15 cellular contexts compared by ENCODE assay signal in genomic region chr12:120242971-120243699, GRCh38. TPM values are rescaled to one million over a fixed set of nuclear protein-coding genes. Genes with fewer than 3 reads are reported as not detected.
DNase-seq lines count a peak whose midpoint lies in the region; ATAC-seq and TF ChIP-seq lines count a peak whose summit lies in the region.
"Had no signal": no experiment of that assay in that cellular context is flagged by ENCODE, and none has a peak within 500 bp of the region (broad histone marks: within the 10 kb centered on the region; RNA-seq: fewer than 3 reads in every experiment).

No MANE protein-coding gene starts in this region.

- H3K4me1 Mint-ChIP-seq in activated T-cell treated with anti-CD3 and anti-CD28 coated beads, Interleukin-2, amount 50 U/mL, for 72 hours (ENCODE audit: low read depth): peaks cover 48% of the 10 kb centered on the region

- H3K36me3 Mint-ChIP-seq in activated T-cell treated with anti-CD3 and anti-CD28 coated beads, Interleukin-2, amount 50 U/mL, for 72 hours (ENCODE audit: insufficient read depth in 2 of 2): peaks cover 0 to 1% of the 10 kb centered on the region in 2 donors

- no peak overlapping the region for H3K4me3 Mint-ChIP-seq in activated T-cell treated with anti-CD3 and anti-CD28 coated beads, Interleukin-2, amount 50 U/mL, for 72 hours

- TF ChIP-seq CTCF in fibroblast of villous mesenchyme (IDR thresholded peaks at IDR 0.05; ENCODE audit: insufficient read depth, low read depth, low read length): no peak

- peaks cover 62 to 76% (median 70%) of the 10 kb centered on the region in 3 donors for H3K4me1 ChIP-seq in skeletal muscle tissue (ENCODE audit: control insufficient read depth in 3 of 3, insufficient read depth in 3 of 3, low read length in 3 of 3)

- H3K36me3 ChIP-seq in skeletal muscle tissue (ENCODE audit: control insufficient read depth in 3 of 3, insufficient read depth in 3 of 3, low read length in 3 of 3): peaks cover 0 to 3% (median 0%) of the 10 kb centered on the region in 3 donors
- H3K36me3 ChIP-seq: pancreas had no signal

- DNase-seq in activated T-cell treated with anti-CD3 and anti-CD28 coated beads, Interleukin-2, amount 50 U/mL, for 72 hours: no peak
- DNase-seq in activated T-cell treated with anti-CD3 and anti-CD28 coated beads for 4 hours: no peak
- peak; percentile 67 for DNase-seq in fibroblast of villous mesenchyme (ENCODE audit: low read depth)
- no peak for DNase-seq in caudate nucleus (lab: John Stamatoyannopoulos, UW)
- DNase-seq: activated CD4-positive, alpha-beta T cell treated with anti-CD3 and anti-CD28 coated beads, Interleukin-2, amount 50 U/mL, for 1 hour; activated naive CD4-positive, alpha-beta T cell treated with anti-CD3 and anti-CD28 coated beads, Interleukin-2, amount 50 U/mL, for 16 hours; foreskin keratinocyte; HCEC 1CT; KBM-7; kidney glomerular epithelial cell; stomach had no signal

- peak overlapping the region; percentile 74 for H3K27ac ChIP-seq in skeletal muscle tissue (ENCODE audit: low read depth, low read length)
- H3K27ac ChIP-seq in caudate nucleus (ENCODE audit: low read depth, low read length): no peak overlapping the region
- H3K27ac ChIP-seq: foreskin keratinocyte, pancreas had no signal

- no peaks in the 10 kb centered on the region for H3K9me3 ChIP-seq in skeletal muscle tissue (ENCODE audit: control insufficient read depth in 3 of 3, low read length in 3 of 3)
- H3K9me3 ChIP-seq: A549, pancreas, stomach had no signal

- no peak overlapping the region for H3K4me3 ChIP-seq in fibroblast of villous mesenchyme (ENCODE audit: low read depth, low read length)
- H3K4me3 ChIP-seq in skeletal muscle tissue (ENCODE audit: low read length in 3 of 3): no peak overlapping the region
- H3K4me3 ChIP-seq: A549, pancreas, stomach had no signal

- no peaks in the 10 kb centered on the region for H3K27me3 ChIP-seq in skeletal muscle tissue (ENCODE audit: control insufficient read depth in 3 of 3, insufficient read depth in 3 of 3, low read length in 3 of 3)
- H3K27me3 ChIP-seq: foreskin keratinocyte, pancreas, stomach had no signal

- no peak for ATAC-seq in activated T-cell treated with anti-CD3 and anti-CD28 coated beads, Interleukin-2, amount 50 U/mL, for 72 hours (replicated peaks in 1 of 2)
- no peak for ATAC-seq in GM18909 (IDR thresholded peaks at IDR 0.05; ENCODE audit: poor library complexity, unreplicated experiment)
- ATAC-seq: A549, foreskin keratinocyte, pancreas had no signal

- peak overlapping the region in 1 of 3 donors; percentile 45 for H3K9ac ChIP-seq in skeletal muscle tissue (ENCODE audit: low read depth in 1 of 3, low read length in 3 of 3)

- H3K27me3 Mint-ChIP-seq in activated T-cell treated with anti-CD3 and anti-CD28 coated beads, Interleukin-2, amount 50 U/mL, for 72 hours (ENCODE audit: low read depth): no peaks in the 10 kb centered on the region

- peak overlapping the region; percentile 58 for H3K27ac Mint-ChIP-seq in activated T-cell treated with anti-CD3 and anti-CD28 coated beads, Interleukin-2, amount 50 U/mL, for 72 hours

- no peaks in the 10 kb centered on the region for H3K9me3 Mint-ChIP-seq in activated T-cell treated with anti-CD3 and anti-CD28 coated beads, Interleukin-2, amount 50 U/mL, for 72 hours

RNA-seq across cellular contexts. Expression of gene PXN, which starts 22.4 kb away (rescaled TPM):
- 10 to 100 TPM; 80.5 to 89.6 TPM for total RNA-seq in activated T-cell treated with anti-CD3 and anti-CD28 coated beads, Interleukin-2, amount 50 U/mL, for 72 hours
- 63.0 and 67.3 TPM in 2 replicates for total RNA-seq in fibroblast of villous mesenchyme
- 20.9 TPM for total RNA-seq in skeletal muscle tissue

RNA-seq across cellular contexts. Expression of gene RPLP0, which starts 42.2 kb away (rescaled TPM):
- 1,000 to 10,000 TPM; 4,846 to 5,223 TPM for total RNA-seq in activated T-cell treated with anti-CD3 and anti-CD28 coated beads, Interleukin-2, amount 50 U/mL, for 72 hours
- total RNA-seq in fibroblast of villous mesenchyme (1,973 and 2,129 TPM in 2 replicates), skeletal muscle tissue (2,458 TPM)

RNA-seq across cellular contexts. Expression of gene RNU4-2, which starts 48.6 kb away (rescaled TPM):
- total RNA-seq in activated T-cell treated with anti-CD3 and anti-CD28 coated beads, Interleukin-2, amount 50 U/mL, for 72 hours: 1,000 to 10,000 TPM; 3,117 to 4,201 TPM
- total RNA-seq in fibroblast of villous mesenchyme (under 0.01 TPM in 2 replicates), skeletal muscle tissue (under 0.01 TPM)

RNA-seq across cellular contexts. Expression of gene GCN1, which starts 48.6 kb away (rescaled TPM):
- 100 to 1,000 TPM in 1 of 2 donors, 10 to 100 TPM in 1; 93.1 to 106 TPM for total RNA-seq in activated T-cell treated with anti-CD3 and anti-CD28 coated beads, Interleukin-2, amount 50 U/mL, for 72 hours
- 147 and 210 TPM in 2 replicates for total RNA-seq in fibroblast of villous mesenchyme
- 87.2 TPM for total RNA-seq in skeletal muscle tissue

RNA-seq across cellular contexts. Expression of gene RNU4-1, which starts 49.9 kb away (rescaled TPM):
- 1,000 to 10,000 TPM; 1,839 to 2,627 TPM for total RNA-seq in activated T-cell treated with anti-CD3 and anti-CD28 coated beads, Interleukin-2, amount 50 U/mL, for 72 hours
- total RNA-seq in fibroblast of villous mesenchyme (under 0.01 TPM in 2 replicates), skeletal muscle tissue (under 0.01 TPM)

Comparison
In these comparisons a context has a peak if more than half of its experiments do, and no peak if none do; other contexts are left out.
1. RNA of gene RNU4-2, which starts 48.6 kb away (total RNA-seq): 3,117 to 4,201 TPM in activated T-cell treated with anti-CD3 and anti-CD28 coated beads, Interleukin-2, amount 50 U/mL, for 72 hours; under 0.01 TPM in fibroblast of villous mesenchyme and under 0.01 TPM in skeletal muscle tissue (single experiment); every median in the first group is over 1,000 times any median in the second.